ENCODE assay signal across 8 cellular contexts in the genomic region with DNA sequence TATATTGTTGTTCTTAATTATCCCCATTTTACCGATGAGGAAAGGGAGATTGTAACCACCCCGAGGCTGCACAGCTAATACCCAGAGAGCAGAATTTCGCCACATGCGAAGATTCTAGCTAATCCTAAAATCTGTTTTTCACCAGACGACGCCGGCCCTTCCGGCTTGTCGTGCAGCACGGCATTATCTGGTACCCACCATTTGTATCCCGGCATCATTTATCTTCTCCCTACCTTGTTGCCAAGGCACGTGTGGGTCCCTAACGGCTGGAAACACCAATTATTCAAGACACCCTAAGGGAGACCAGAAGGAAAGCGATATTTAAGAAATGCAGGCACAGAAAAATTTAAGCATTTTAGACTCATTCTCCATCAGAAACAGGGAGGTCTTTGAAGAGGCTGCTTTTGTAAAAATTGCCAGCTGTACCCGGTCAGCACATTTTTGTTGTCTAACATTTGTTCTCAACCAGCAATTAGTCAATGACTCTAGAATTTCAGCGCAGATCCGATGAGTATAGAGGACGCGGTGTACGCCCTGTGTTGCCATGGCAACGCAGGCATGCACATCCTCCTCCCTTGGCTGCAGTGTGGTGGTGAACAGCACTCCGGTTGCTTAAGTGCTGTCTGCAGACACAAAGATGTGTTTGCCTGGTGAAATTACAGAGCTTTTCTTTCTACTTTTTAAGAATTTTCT.
DNase-seq lines count a peak whose midpoint lies in the region; ATAC-seq, FAIRE-seq and TF ChIP-seq lines count a peak whose summit lies in the region.

No MANE protein-coding gene starts in this region.

- no peak for TF ChIP-seq CTCF in endothelial cell of umbilical vein (IDR thresholded peaks at IDR 0.05; ENCODE audit: extremely low read depth in 1 of 2, insufficient read depth in 1 of 2, low read depth in 1 of 2, low read length in 2 of 2)
- TF ChIP-seq CTCF in GM10266 (IDR thresholded peaks at IDR 0.05; ENCODE audit: control insufficient read depth, insufficient read depth, low read depth, missing control alignments), result no peak
- no peak for TF ChIP-seq CTCF in GM10248 (IDR thresholded peaks at IDR 0.05; ENCODE audit: control extremely low read depth, extremely low read depth, low read depth, missing control alignments)

- FAIRE-seq in endothelial cell of umbilical vein (lab: Jason Lieb, UNC), result no peak

- H4K8ac ChIP-seq in mesendoderm (ENCODE audit: low read depth, low read length), result no peak overlapping the region

- dilution Hi-C loops in endothelial cell of umbilical vein (cut with MboI; ENCODE audit: extremely low pct_ligation_motif_present, low sequenced_read_pairs), result no loop called here

- H2AK5ac ChIP-seq in mesendoderm (ENCODE audit: low read length), result no peak overlapping the region

- POLR2A ChIA-PET in endothelial cell of umbilical vein (lab: Charles Lee), result no interaction called here
- POLR2A ChIA-PET in GM10248 (lab: Yijun Ruan, JAX), result no interaction called here

- H3K79me2 ChIP-seq in endothelial cell of umbilical vein (ENCODE audit: control insufficient read depth, insufficient read depth, low read length), result no peaks in the 10 kb centered on the region
- H3K79me2 ChIP-seq in mesendoderm (ENCODE audit: control insufficient read depth, insufficient read depth, low read length), result peaks cover 4% of the 10 kb centered on the region

- H2BK15ac ChIP-seq in mesendoderm (replicated peaks; ENCODE audit: low read depth), result no peak overlapping the region

- no peak overlapping the region for H2BK120ac ChIP-seq in mesendoderm (ENCODE audit: low read depth, low read length)

- no peaks in the 10 kb centered on the region for H3K9me3 ChIP-seq in endothelial cell of umbilical vein (replicated peaks; ENCODE audit: control insufficient read depth, insufficient read depth, low read length)

- H3K4me1 ChIP-seq in endothelial cell of umbilical vein (ENCODE audit: control insufficient read depth, extremely low read depth, insufficient read depth, low read length) (no peaks in the 10 kb centered on the region), mesendoderm (ENCODE audit: control insufficient read depth, low read depth, low read length) (no peaks in the 10 kb centered on the region)

- BruUV-seq in endothelial cell of umbilical vein (replicated peaks; lab: Mats Ljungman, UMichigan), result no TSS peak

- intact Hi-C loops in endothelial cell of umbilical vein (cut with micrococcal nuclease), result no loop called here

- peak; percentile 60 for DNase-seq in GOT3 (lab: John Stamatoyannopoulos, UW)
- peak; percentile 19 for DNase-seq in NCI-H526 treated with DMSO at 0.1 percent for 48 hours (lab: John Stamatoyannopoulos, UW)
- peak; percentile 25 for DNase-seq in endothelial cell of umbilical vein (ENCODE audit: low read depth, low spot score)
- peak; percentile 73 for DNase-seq in mesendoderm
- no peak for DNase-seq in GM10266 (ENCODE audit: extremely low spot score)
- no peak for DNase-seq in GM10248 (ENCODE audit: extremely low spot score)

- no peak for ATAC-seq in GM21786 (IDR thresholded peaks at IDR 0.05; ENCODE audit: unreplicated experiment)
- ATAC-seq in GM18502 (IDR thresholded peaks at IDR 0.05; ENCODE audit: poor library complexity, unreplicated experiment), result no peak

- H3K23ac ChIP-seq in mesendoderm (ENCODE audit: low read length), result no peak overlapping the region

- H3K9ac ChIP-seq in endothelial cell of umbilical vein (replicated peaks; ENCODE audit: extremely low read depth, insufficient read depth, low read length) (no peak overlapping the region), mesendoderm (ENCODE audit: low read length) (no peak overlapping the region)

- no peak for TF ChIP-seq POLR2A in endothelial cell of umbilical vein (IDR thresholded peaks at IDR 0.05; ENCODE audit: low read depth, low read length)

- H3K4me3 ChIP-seq in endothelial cell of umbilical vein (replicated peaks in 1 of 3; ENCODE audit: insufficient read depth in 1 of 3, low read depth in 1 of 3, low read length in 3 of 3) (no peak overlapping the region), mesendoderm (ENCODE audit: low read length) (no peak overlapping the region)

- H3K36me3 ChIP-seq in endothelial cell of umbilical vein (ENCODE audit: control insufficient read depth in 2 of 2, extremely low read depth in 1 of 2, insufficient read depth in 2 of 2, low read length in 2 of 2) (no peaks in the 10 kb centered on the region), mesendoderm (ENCODE audit: control insufficient read depth, insufficient read depth, low read length) (no peaks in the 10 kb centered on the region)

- H3K18ac ChIP-seq in mesendoderm (ENCODE audit: low read length), result no peak overlapping the region

- H3K27ac ChIP-seq in endothelial cell of umbilical vein (ENCODE audit: insufficient read depth, low read depth, low read length), result no peak overlapping the region
- no peak overlapping the region for H3K27ac ChIP-seq in mesendoderm (ENCODE audit: low read depth, low read length)

- H2AFZ ChIP-seq in endothelial cell of umbilical vein (ENCODE audit: low read depth, low read length), result no peak overlapping the region

- H3K27me3 ChIP-seq in endothelial cell of umbilical vein (ENCODE audit: control insufficient read depth in 2 of 2, insufficient read depth in 2 of 2, low read length in 2 of 2) (no peaks in the 10 kb centered on the region), mesendoderm (ENCODE audit: insufficient read depth, low read length, poor library complexity) (no peaks in the 10 kb centered on the region)

- CTCF ChIA-PET in endothelial cell of umbilical vein (lab: Charles Lee) (interaction anchor here (0.9 to 1.6 kb wide), 2 partner anchors 10 to 141 kb away, joined by 3 to 4 read pairs; no protein-coding TSS in a partner anchor), GM10248 (lab: Yijun Ruan, JAX) (interaction anchor here (0.6 to 3.7 kb wide), 2 partner anchors 10 to 14 kb away, joined by 3 to 12 read pairs; no protein-coding TSS in a partner anchor)

- H3K79me1 ChIP-seq in mesendoderm (ENCODE audit: low read length), result peaks cover 26% of the 10 kb centered on the region

- H3K9me1 ChIP-seq in endothelial cell of umbilical vein (replicated peaks; ENCODE audit: control insufficient read depth, extremely low read depth, insufficient read depth, low read length), result no peaks in the 10 kb centered on the region

- WGBS in mesendoderm (ENCODE audit: extremely low coverage, insufficient coverage, low lambda C conversion rate), result no CpG with 5 or more reads among the region's 22 CpGs

- H4K20me1 ChIP-seq in endothelial cell of umbilical vein (replicated peaks; ENCODE audit: control insufficient read depth, extremely low read depth, insufficient read depth, low read length), result no peaks in the 10 kb centered on the region

- no peak overlapping the region for H3K4ac ChIP-seq in mesendoderm (ENCODE audit: low read depth, low read length)

- no peak overlapping the region for H3K56ac ChIP-seq in mesendoderm (ENCODE audit: low read length)

- no peak overlapping the region for H3K4me2 ChIP-seq in endothelial cell of umbilical vein (ENCODE audit: insufficient read depth, low read length)
- H3K4me2 ChIP-seq in mesendoderm (ENCODE audit: low read length), result no peak overlapping the region

- H2BK5ac ChIP-seq in mesendoderm (ENCODE audit: low read length), result no peak overlapping the region

- H4K5ac ChIP-seq in mesendoderm (ENCODE audit: low read length), result no peak overlapping the region

TF ChIP-seq in endothelial cell of umbilical vein, 7 proteins besides CTCF, POLR2A, EP300 and RAD21:
- TF ChIP-seq GATA2 (IDR thresholded peaks at IDR 0.05; ENCODE audit: insufficient read depth, insufficient read length, low read depth, low read length) (no peak), MYC (IDR thresholded peaks at IDR 0.05; ENCODE audit: low read depth, low read length) (no peak)

Comparison
In these comparisons a context has a peak if more than half of its experiments do, and no peak if none do; other contexts are left out.
1. DNase-seq: peak in GOT3 (single experiment), NCI-H526 treated with DMSO at 0.1 percent for 48 hours (single experiment), endothelial cell of umbilical vein (single experiment) and mesendoderm (single experiment); none in GM10266 (single experiment) and GM10248 (single experiment).